In the genomic region with DNA sequence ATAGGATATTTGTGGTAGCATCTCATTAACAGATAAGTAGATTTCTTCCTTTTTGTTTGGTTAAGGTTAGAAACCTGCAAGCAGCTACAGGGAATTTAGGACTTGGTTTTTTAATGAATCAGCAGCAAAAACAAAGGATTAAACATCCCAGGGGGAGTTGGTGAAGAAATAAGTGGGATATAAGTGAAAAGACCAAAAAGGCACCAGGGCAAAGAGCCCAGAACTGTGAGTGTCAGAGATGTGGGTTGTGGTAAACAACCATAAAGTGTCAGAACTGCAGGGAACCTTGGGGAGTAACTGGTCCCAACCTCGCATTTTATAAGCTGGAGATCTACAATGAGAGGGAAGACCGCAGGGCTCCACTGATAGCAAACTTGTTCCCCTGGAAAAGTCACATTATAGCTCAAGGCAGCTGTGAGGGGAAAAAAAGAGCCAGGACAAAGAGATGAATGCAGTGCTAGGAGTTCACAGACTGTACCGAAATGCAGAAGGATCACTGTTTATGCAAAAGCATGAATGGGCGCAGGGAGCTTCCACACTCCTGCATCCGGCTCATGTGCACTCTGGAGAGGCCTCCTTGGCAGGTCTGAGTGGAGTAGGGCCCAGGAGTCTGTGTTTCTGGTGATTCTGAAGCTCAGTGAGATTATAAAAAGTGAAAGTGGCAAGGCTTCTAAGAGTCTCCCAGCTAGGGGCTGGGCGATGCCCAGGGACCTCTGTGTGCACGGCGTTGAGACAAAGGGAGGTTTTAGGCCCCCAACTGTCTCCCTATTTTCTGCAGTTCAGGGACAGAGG, we compare ENCODE assay signal across 10 cellular contexts.
DNase-seq lines count a peak whose midpoint lies in the region; ATAC-seq and TF ChIP-seq lines count a peak whose summit lies in the region.
"Had no signal": no experiment of that assay in that cellular context is flagged by ENCODE, and none has a peak within 500 bp of the region (broad histone marks: within the 10 kb centered on the region; RNA-seq: fewer than 3 reads in every experiment).

No MANE protein-coding gene starts in this region.

- TF ChIP-seq CTCF in lower lobe of right lung (IDR thresholded peaks at IDR 0.05) (no peak), thoracic aorta (IDR thresholded peaks at IDR 0.05) (no peak)

- H3K36me3 ChIP-seq in lower lobe of right lung (peaks cover 3% of the 10 kb centered on the region), thoracic aorta (no peaks in the 10 kb centered on the region)

- no peaks in the 10 kb centered on the region for H3K9me3 ChIP-seq in lower lobe of right lung
- H3K9me3 ChIP-seq in thoracic aorta: no peaks in the 10 kb centered on the region

- peak; percentile 41 for DNase-seq in NCI-H2107 treated with DMSO at 0.1 percent for 48 hours (lab: John Stamatoyannopoulos, UW; ENCODE audit: unreplicated experiment)
- DNase-seq in NCI-H2107 (lab: John Stamatoyannopoulos, UW): no peak
- peak in 8 of 61 donors; percentile 8 to 29 (median 16) for DNase-seq in caudate nucleus (lab: John Stamatoyannopoulos, UW)
- DNase-seq in lower lobe of right lung: no peak
- no peak for DNase-seq in thoracic aorta (ENCODE audit: low spot score)
- DNase-seq in RPMI8226: no peak
- no peak for DNase-seq in GM19240 (ENCODE audit: insufficient read length, low spot score)
- no peak for DNase-seq in NCI-H2227 (lab: John Stamatoyannopoulos, UW; ENCODE audit: unreplicated experiment)
- DNase-seq: cortex of kidney had no signal

- H3K27ac ChIP-seq in caudate nucleus (ENCODE audit: low read depth, low read length) (peak overlapping the region; percentile 33), lower lobe of right lung (peak overlapping the region; percentile 56), thoracic aorta (no peak overlapping the region)
- H3K27ac ChIP-seq: 22Rv1 had no signal

- H3K27me3 ChIP-seq in lower lobe of right lung (ENCODE audit: low read depth) (no peaks in the 10 kb centered on the region), thoracic aorta (replicated peaks; ENCODE audit: insufficient read depth) (no peaks in the 10 kb centered on the region)

- ATAC-seq in lower lobe of right lung: peak; percentile 67 to 68
- ATAC-seq in thoracic aorta (ENCODE audit: insufficient number of reproducible peaks, low FRiP score, low read depth): no peak

- peaks cover 27% of the 10 kb centered on the region for H3K4me1 ChIP-seq in lower lobe of right lung
- H3K4me1 ChIP-seq in thoracic aorta (ENCODE audit: control insufficient read depth in 1 of 2, low read depth in 2 of 2): peaks cover 0 to 18% of the 10 kb centered on the region in 2 donors

- H3K4me3 ChIP-seq in lower lobe of right lung (no peak overlapping the region), thoracic aorta (peak overlapping the region; percentile 11)

- intact Hi-C loops in lower lobe of right lung (cut with DNase I): no loop called here

Comparison
In these comparisons a context has a peak if more than half of its experiments do, and no peak if none do; other contexts are left out.
1. H3K27ac ChIP-seq: peak in caudate nucleus (single experiment) and lower lobe of right lung (single experiment); none in thoracic aorta (0 of 2).